24 cellular contexts compared by ENCODE assay signal in the genomic region with DNA sequence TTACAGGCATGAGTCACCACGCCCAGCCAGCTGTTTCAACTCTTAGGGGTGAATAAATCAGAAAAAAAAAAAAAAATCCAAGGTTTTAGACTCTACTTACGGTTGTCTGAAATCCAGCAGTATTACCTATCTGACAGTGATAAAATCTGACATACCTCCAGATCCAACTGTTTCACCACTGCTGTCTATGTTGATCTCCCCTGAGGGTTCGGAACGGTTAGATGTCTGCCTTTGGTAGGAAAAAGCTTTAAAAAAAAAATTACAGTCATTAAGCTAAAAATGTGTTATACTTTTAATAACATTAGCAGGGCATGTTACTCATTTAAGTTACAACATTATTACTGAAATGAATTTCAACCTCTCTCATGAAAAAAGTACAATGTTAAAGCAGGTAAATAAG.
"Had no signal": no experiment of that assay in that cellular context is flagged by ENCODE, and none has a peak within 500 bp of the region (broad histone marks: within the 10 kb centered on the region; RNA-seq: fewer than 3 reads in every experiment).

No MANE protein-coding gene starts in this region.

- H3K9me3 ChIP-seq: body of pancreas, esophagus squamous epithelium had no signal

- H3K27ac ChIP-seq: body of pancreas, epithelial cell of prostate, esophagus squamous epithelium had no signal

- H3K27me3 ChIP-seq: body of pancreas, esophagus squamous epithelium had no signal

- ATAC-seq: activated T-cell treated with anti-CD3 and anti-CD28 coated beads, Interleukin-2, amount 50 U/mL, for 4 hours; activated T-helper 17 cell treated with anti-CD3 and anti-CD28 coated beads, Interleukin-2, amount 50 U/mL, for 72 hours; body of pancreas; WTC11 had no signal

- DNase-seq: activated CD4-positive, alpha-beta memory T cell treated with anti-CD3 and anti-CD28 coated beads, Interleukin-2, amount 10 ng/mL, durations not matched to agents 7 days and 5 days; activated CD4-positive, alpha-beta T cell treated with anti-CD3 and anti-CD28 coated beads for 1 hour; activated CD4-positive, alpha-beta T cell treated with anti-CD3 and anti-CD28 coated beads for 4 hours; activated CD4-positive, alpha-beta T cell treated with anti-CD3 and anti-CD28 coated beads, Interleukin-2, amount 10 ng/mL, durations not matched to agents 7 days and 5 days; activated CD4-positive, alpha-beta T cell treated with anti-CD3 and anti-CD28 coated beads, Interleukin-2, amount 50 U/mL, for 4 hours; activated CD8-positive, alpha-beta memory T cell treated with anti-CD3 and anti-CD28 coated beads, Interleukin-2, amount 50 U/mL, for 48 hours; activated effector memory CD4-positive, alpha-beta T cell treated with Interleukin-2 at 50 U/mL for 16 hours; activated gamma-delta T cell treated with Interleukin-2 at 50 U/mL for 16 hours; activated naive CD4-positive, alpha-beta T cell treated with anti-CD3 and anti-CD28 coated beads, Interleukin-2, amount 50 U/mL, for 16 hours; activated naive CD4-positive, alpha-beta T cell treated with Interleukin-2 at 50 U/mL for 16 hours; activated T-cell treated with anti-CD3 and anti-CD28 coated beads for 4 hours; activated T-cell treated with anti-CD3 and anti-CD28 coated beads, Interleukin-2, amount 50 U/mL, for 4 hours; amygdala; aorta; body of pancreas; caudate nucleus; effector CD8-positive, alpha-beta T cell; esophagus squamous epithelium; foreskin melanocyte; head of caudate nucleus; T-helper 2 cell had no signal

- H3K4me3 ChIP-seq: body of pancreas, esophagus squamous epithelium had no signal

- H3K4me1 ChIP-seq: body of pancreas had no signal
